ENCODE assay signal across 20 cellular contexts in genomic region chr19:45826934-45827333, GRCh38. TPM values are rescaled to one million over a fixed set of nuclear protein-coding genes. Genes with fewer than 3 reads are reported as not detected.
"Had no signal": no experiment of that assay in that cellular context is flagged by ENCODE, and none has a peak within 500 bp of the region (broad histone marks: within the 10 kb centered on the region; RNA-seq: fewer than 3 reads in every experiment).

No MANE protein-coding gene starts in this region.

- ATAC-seq: activated CD4-positive, alpha-beta T cell treated with anti-CD3 and anti-CD28 coated beads for 36 hours; effector memory CD8-positive, alpha-beta T cell; left colon; natural killer cell had no signal

- H3K9me3 Mint-ChIP-seq: activated naive CD4-positive, alpha-beta T cell treated with anti-CD3 and anti-CD28 coated beads, Interleukin-2, amount 50 U/mL, for 24 hours; effector memory CD8-positive, alpha-beta T cell; natural killer cell had no signal

- H3K4me1 Mint-ChIP-seq: activated CD4-positive, alpha-beta T cell treated with anti-CD3 and anti-CD28 coated beads for 36 hours; natural killer cell had no signal

- H3K36me3 Mint-ChIP-seq: natural killer cell had no signal

- H3K27ac Mint-ChIP-seq: activated CD4-positive, alpha-beta T cell treated with anti-CD3 and anti-CD28 coated beads for 36 hours; activated naive CD4-positive, alpha-beta T cell treated with anti-CD3 and anti-CD28 coated beads, Interleukin-2, amount 50 U/mL, for 24 hours; natural killer cell had no signal

- H3K4me3 Mint-ChIP-seq: activated CD4-positive, alpha-beta T cell treated with anti-CD3 and anti-CD28 coated beads for 36 hours; activated naive CD4-positive, alpha-beta T cell treated with anti-CD3 and anti-CD28 coated beads, Interleukin-2, amount 50 U/mL, for 24 hours; effector memory CD8-positive, alpha-beta T cell; natural killer cell had no signal

- DNase-seq: activated CD4-positive, alpha-beta T cell treated with anti-CD3 and anti-CD28 coated beads for 36 hours; activated CD4-positive, alpha-beta T cell treated with anti-CD3 and anti-CD28 coated beads, Interleukin-2, amount 50 U/mL, for 48 hours; activated gamma-delta T cell; effector memory CD8-positive, alpha-beta T cell; foreskin fibroblast; hippocampal formation; left colon; natural killer cell; retina; spleen; stimulated activated naive CD4-positive, alpha-beta T cell treated with Interleukin-2 at 50 U/mL for 16 hours; T-helper 2 cell; thyroid gland had no signal

- H3K27me3 Mint-ChIP-seq: activated CD4-positive, alpha-beta T cell treated with anti-CD3 and anti-CD28 coated beads for 36 hours; activated naive CD4-positive, alpha-beta T cell treated with anti-CD3 and anti-CD28 coated beads, Interleukin-2, amount 50 U/mL, for 24 hours; effector memory CD8-positive, alpha-beta T cell had no signal

RNA-seq across cellular contexts. Expression of gene RSPH6A, which starts 11.8 kb away (rescaled TPM):
- total RNA-seq: bronchial epithelial cell, cerebellum, mesenteric fat pad, subcutaneous adipose tissue had no signal

RNA-seq across cellular contexts. Expression of gene FOXA3, which starts 37.2 kb away (rescaled TPM):
- total RNA-seq: bronchial epithelial cell, cerebellum, dermis microvascular lymphatic vessel endothelial cell, mesenteric fat pad, natural killer cell, subcutaneous adipose tissue, thyroid gland, ureter had no signal
